26 cellular contexts compared by ENCODE assay signal in the genomic region with DNA sequence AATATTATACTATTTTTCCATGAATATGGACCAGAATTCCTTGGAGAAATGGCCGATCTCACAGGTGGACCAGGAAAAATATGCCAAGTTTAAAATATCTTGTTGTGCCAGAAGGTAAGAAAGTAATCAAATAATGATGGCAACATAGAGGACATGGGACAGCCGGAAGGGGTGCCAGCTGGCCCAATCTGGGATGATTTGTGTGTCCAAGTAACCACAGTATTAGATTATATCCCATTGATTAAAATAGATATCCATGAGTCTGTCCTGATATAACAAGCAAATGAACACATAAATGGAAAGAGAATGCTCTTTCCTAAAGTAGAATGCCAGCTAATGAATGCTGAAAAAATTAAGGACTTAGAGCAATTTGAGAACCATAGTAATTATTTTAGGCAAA. TPM values are rescaled to one million over a fixed set of nuclear protein-coding genes. Genes with fewer than 3 reads are reported as not detected.
DNase-seq lines count a peak whose midpoint lies in the region; ATAC-seq and TF ChIP-seq lines count a peak whose summit lies in the region.
"Had no signal": no experiment of that assay in that cellular context is flagged by ENCODE, and none has a peak within 500 bp of the region (broad histone marks: within the 10 kb centered on the region; RNA-seq: fewer than 3 reads in every experiment).

No MANE protein-coding gene starts in this region.

- H3K9me3 ChIP-seq in SK-N-SH (no peaks in the 10 kb centered on the region), BLaER1 (peaks cover 13% of the 10 kb centered on the region)

- TF ChIP-seq EP300 in SK-N-SH (IDR thresholded peaks at IDR 0.05; ENCODE audit: borderline replicate concordance in 1 of 2, low read depth in 1 of 2, low read length in 1 of 2) = peak in 1 of 2 experiments; percentile 90; a peak in 2 of 4 replicates

- no peak for TF ChIP-seq CTCF in SK-N-SH (IDR thresholded peaks at IDR 0.05)

- CTCF ChIA-PET in SK-N-SH (lab: Yijun Ruan, JAX) = interaction anchor here (0.5 to 7.3 kb wide), 12 partner anchors 10 to 628 kb away, joined by 3 to 114 read pairs (median 3); no protein-coding TSS in a partner anchor

- H2AFZ ChIP-seq in SK-N-SH (ENCODE audit: low read depth) = no peak overlapping the region

- no peaks in the 10 kb centered on the region for H3K79me2 ChIP-seq in SK-N-SH (ENCODE audit: insufficient read depth)

- H3K36me3 ChIP-seq in SK-N-SH (replicated peaks in 1 of 2; ENCODE audit: control insufficient read depth in 1 of 2, insufficient read depth in 2 of 2, low read length in 1 of 2) (no peaks in the 10 kb centered on the region), BLaER1 (no peaks in the 10 kb centered on the region; the same call in 1 of the 2 replicates)

- peak overlapping the region in 1 of 2 experiments; percentile 90; a peak in 2 of 4 replicates for H3K27ac ChIP-seq in SK-N-SH (ENCODE audit: low read depth in 2 of 2, low read length in 1 of 2)
- no peak overlapping the region for H3K27ac ChIP-seq in BLaER1

- H3K4me3 ChIP-seq in SK-N-SH (ENCODE audit: low read depth in 2 of 2, low read length in 1 of 2) = no peak overlapping the region
- H3K4me3 ChIP-seq in BLaER1 = no peak overlapping the region
- H3K4me3 ChIP-seq: GM12878 had no signal

- H3K4me2 ChIP-seq in SK-N-SH = no peak overlapping the region
- H3K4me2 ChIP-seq in BLaER1 = peak overlapping the region; percentile 66; the same call in 1 of the 2 replicates

- no peak for TF ChIP-seq RAD21 in SK-N-SH (IDR thresholded peaks at IDR 0.05; ENCODE audit: low read length)

- H3K27me3 ChIP-seq in SK-N-SH (ENCODE audit: insufficient read depth) (no peaks in the 10 kb centered on the region), BLaER1 (no peaks in the 10 kb centered on the region)

- 78% methylated on average over 2 of the region's 2 CpGs for WGBS in SK-N-SH (ENCODE audit: low lambda C conversion rate)

- peaks cover 14 to 27% of the 10 kb centered on the region in 2 experiments for H3K4me1 ChIP-seq in SK-N-SH (ENCODE audit: control insufficient read depth in 1 of 2, insufficient read depth in 2 of 2, low read depth in 1 of 2, low read length in 1 of 2)
- peaks cover 72% of the 10 kb centered on the region for H3K4me1 ChIP-seq in BLaER1

- H3K9ac ChIP-seq in SK-N-SH = no peak overlapping the region
- H3K9ac ChIP-seq in BLaER1 = no peak overlapping the region

- DNase-seq in SK-N-SH (no peak), left lobe of liver (ENCODE audit: low spot score) (no peak), iPS-NIHi11 (ENCODE audit: low spot score) (no peak), hypothalamus (lab: John Stamatoyannopoulos, UW) (no peak)
- DNase-seq: 8988T; ACHN; CD4-positive, alpha-beta memory T cell; CD4-positive, CD25-positive, alpha-beta regulatory T cell; CD8-positive, alpha-beta memory T cell; COR-L47; DMS 273 treated with DMSO at 0.1 percent for 48 hours; DMS153; DMS53; DMS79; DND-41; EL; GDM1 had no signal

- POLR2A ChIA-PET in SK-N-SH (lab: Yijun Ruan, JAX) = interaction anchor here (0.6 to 1.5 kb wide), 4 partner anchors 207 to 559 kb away, joined by 3 to 5 read pairs (median 4); no protein-coding TSS in a partner anchor

- H3F3A ChIP-seq in SK-N-SH (replicated peaks; ENCODE audit: insufficient read depth) = peaks cover 12% of the 10 kb centered on the region

- H3K9me2 ChIP-seq in SK-N-SH = no peaks in the 10 kb centered on the region

- ATAC-seq in SK-N-SH treated with all-trans-retinoic acid at 6 μM for 48 hours (no peak), left lobe of liver (peak; percentile 45), GM18858 (IDR thresholded peaks at IDR 0.05; ENCODE audit: unreplicated experiment) (no peak)
- ATAC-seq: GM12878 had no signal

- H4K20me1 ChIP-seq in SK-N-SH (ENCODE audit: insufficient read depth) (no peaks in the 10 kb centered on the region), BLaER1 (no peaks in the 10 kb centered on the region)

TF ChIP-seq in SK-N-SH treated with all-trans-retinoic acid at 6 μM for 48 hours, 23 proteins besides CTCF, POLR2A, EP300 and RAD21:
- peak; percentile 76; the same call in 1 of the 2 replicates for TF ChIP-seq TSHZ2 (CRISPR knock-in tag; IDR thresholded peaks at IDR 0.05)
- no peak for TF ChIP-seq OSR1 (CRISPR knock-in tag; IDR thresholded peaks at IDR 0.05)
- TF ChIP-seq ISL1 (CRISPR knock-in tag; IDR thresholded peaks at IDR 0.05) = peak; percentile 33
- TF ChIP-seq TCF4 (CRISPR knock-in tag; IDR thresholded peaks at IDR 0.05; ENCODE audit: borderline replicate concordance) = peak; percentile 32; the same call in 1 of the 2 replicates

TF ChIP-seq in SK-N-SH, 30 proteins besides CTCF, POLR2A, EP300 and RAD21:
- TF ChIP-seq GABPA (IDR thresholded peaks at IDR 0.05; ENCODE audit: low read depth) (no peak), EZH2phosphoT487 (IDR thresholded peaks at IDR 0.05; ENCODE audit: borderline replicate concordance, low read depth) (no peak)

RNA-seq across cellular contexts. Expression of gene ANKRD55, which starts 39.6 kb away (rescaled TPM):
- not detected in 2 replicates for polyA plus RNA-seq in SK-N-SH (2012; rRNA removed)
- polyA plus RNA-seq in SK-N-SH (2012; cell fraction: cytosol; rRNA removed) = 0.01 and 0.03 TPM in 2 replicates
- polyA plus RNA-seq in SK-N-SH (2012; cell fraction: nucleus; rRNA removed) = not detected in 2 replicates
- 0.75 TPM for total RNA-seq in left lobe of liver
- total RNA-seq: A673; CD8-positive, alpha-beta memory T cell; Daoy; G401; GM12878 had no signal
- polyA plus RNA-seq: AG04450; BJ; CD8-positive, alpha-beta memory T cell had no signal
